1 cellular context compared by ENCODE assay signal in genomic region chr4:25727711-25728493, GRCh38.
TF ChIP-seq lines count a peak whose summit lies in the region.

No MANE protein-coding gene starts in this region.

TF ChIP-seq in GM12878, 131 proteins besides CTCF, POLR2A, EP300 and RAD21 (continued from another document):
- no peak for TF ChIP-seq POU2F2 (IDR thresholded peaks at IDR 0.05; ENCODE audit: borderline replicate concordance, low read depth, low read length)
- TF ChIP-seq, protein P1, sequence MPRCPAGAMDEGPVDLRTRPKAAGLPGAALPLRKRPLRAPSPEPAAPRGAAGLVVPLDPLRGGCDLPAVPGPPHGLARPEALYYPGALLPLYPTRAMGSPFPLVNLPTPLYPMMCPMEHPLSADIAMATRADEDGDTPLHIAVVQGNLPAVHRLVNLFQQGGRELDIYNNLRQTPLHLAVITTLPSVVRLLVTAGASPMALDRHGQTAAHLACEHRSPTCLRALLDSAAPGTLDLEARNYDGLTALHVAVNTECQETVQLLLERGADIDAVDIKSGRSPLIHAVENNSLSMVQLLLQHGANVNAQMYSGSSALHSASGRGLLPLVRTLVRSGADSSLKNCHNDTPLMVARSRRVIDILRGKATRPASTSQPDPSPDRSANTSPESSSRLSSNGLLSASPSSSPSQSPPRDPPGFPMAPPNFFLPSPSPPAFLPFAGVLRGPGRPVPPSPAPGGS (IDR thresholded peaks at IDR 0.05; ENCODE audit: borderline replicate concordance, insufficient read depth, low read depth, low read length, poor library complexity, severe bottlenecking) = no peak
- TF ChIP-seq ETV6 (conservative IDR thresholded peaks at IDR 0.05 in 1 of 2, IDR thresholded peaks at IDR 0.05 in 1 of 2; ENCODE audit: borderline replicate concordance in 1 of 2, low read depth in 1 of 2) = no peak
